ENCODE assay signal across 17 cellular contexts in the genomic region with DNA sequence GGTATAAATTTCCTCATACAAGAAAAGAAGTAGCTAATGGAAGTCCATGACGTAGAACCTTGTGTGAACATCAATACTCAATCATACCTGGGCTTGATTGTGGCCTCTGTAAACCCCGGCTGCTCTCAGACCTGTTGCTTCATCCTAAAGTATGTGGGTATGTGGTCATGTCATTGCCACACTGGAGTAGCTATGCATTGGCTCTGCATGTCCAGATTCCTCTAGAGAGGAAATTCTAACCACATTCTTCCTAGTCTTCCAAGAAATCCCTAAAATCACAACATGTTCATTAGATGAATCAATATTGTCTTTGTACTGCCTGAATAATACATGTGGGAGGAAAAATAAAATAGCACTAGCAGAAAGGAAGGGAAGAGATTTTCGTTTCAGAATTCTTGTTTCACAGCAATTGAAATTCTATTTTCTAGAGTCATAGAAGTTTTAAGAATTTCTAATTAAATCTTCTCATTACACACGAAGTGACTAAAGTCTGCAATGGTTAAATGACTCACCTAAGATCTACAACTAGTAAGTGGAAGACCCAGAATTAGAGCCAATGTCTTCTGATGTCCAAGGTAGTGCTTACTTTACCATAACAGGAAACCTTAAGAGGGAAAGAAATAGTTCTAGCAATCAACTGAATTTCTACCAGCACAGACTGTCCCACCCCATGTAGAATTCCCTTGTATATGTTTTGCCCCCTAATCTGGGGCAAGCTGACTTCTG. TPM values are rescaled to one million over a fixed set of nuclear protein-coding genes. Genes with fewer than 3 reads are reported as not detected.
DNase-seq lines count a peak whose midpoint lies in the region; ATAC-seq and TF ChIP-seq lines count a peak whose summit lies in the region.
"Had no signal": no experiment of that assay in that cellular context is flagged by ENCODE, and none has a peak within 500 bp of the region (broad histone marks: within the 10 kb centered on the region; RNA-seq: fewer than 3 reads in every experiment).

No MANE protein-coding gene starts in this region.

- no peaks in the 10 kb centered on the region for H3K9me3 ChIP-seq in thoracic aorta
- H3K9me3 ChIP-seq: sigmoid colon had no signal

- H3K9me3 Mint-ChIP-seq in HFFc6 = no peaks in the 10 kb centered on the region
- H3K9me3 Mint-ChIP-seq: activated CD4-positive, alpha-beta T cell treated with anti-CD3 and anti-CD28 coated beads, Interleukin-2, amount 10 ng/mL, durations not matched to agents 7 days and 5 days; activated T-helper 1 cell treated with anti-CD3 and anti-CD28 coated beads, Interleukin-12 subunit alpha, Interleukin-12 subunit beta, Interleukin-2, Interleukin-4 antibody, amounts not matched to agents 30 ng/mL and 10 ng/mL and 1 ng/mL, durations not matched to agents 14 hours and 24 hours and 36 hours; brain; H9; IgD-negative memory B cell had no signal

- no peaks in the 10 kb centered on the region for H3K36me3 Mint-ChIP-seq in HFFc6 (ENCODE audit: low read depth)
- H3K36me3 Mint-ChIP-seq: brain, IgD-negative memory B cell had no signal

- DNase-seq in HFFc6 = peak; percentile 87
- DNase-seq in amniotic stem cell (lab: John Stamatoyannopoulos, UW) = peak; percentile 14
- DNase-seq in foreskin fibroblast = peak; percentile 92 to 93
- DNase-seq in thoracic aorta (ENCODE audit: low spot score) = no peak
- DNase-seq in NCI-H2196 (lab: John Stamatoyannopoulos, UW; ENCODE audit: unreplicated experiment) = no peak
- DNase-seq in NOMO-1 treated with DMSO at 0.1 percent for 48 hours (lab: John Stamatoyannopoulos, UW; ENCODE audit: unreplicated experiment) = no peak
- DNase-seq: activated CD4-positive, alpha-beta T cell treated with anti-CD3 and anti-CD28 coated beads, Interleukin-2, amount 10 ng/mL, durations not matched to agents 7 days and 5 days; H9; NCI-H2029 treated with DMSO at 0.1 percent for 48 hours; sigmoid colon; T-helper 1 cell had no signal

- ATAC-seq in thoracic aorta (ENCODE audit: insufficient number of reproducible peaks, low FRiP score, low read depth) (no peak), GM21786 (IDR thresholded peaks at IDR 0.05; ENCODE audit: unreplicated experiment) (no peak), HG02678 (IDR thresholded peaks at IDR 0.05; ENCODE audit: unreplicated experiment) (no peak)

- H3K27ac ChIP-seq in thoracic aorta = peak overlapping the region; percentile 37 to 57
- H3K27ac ChIP-seq: sigmoid colon had no signal

- no peak overlapping the region for H3K27ac Mint-ChIP-seq in HFFc6
- H3K27ac Mint-ChIP-seq: activated CD4-positive, alpha-beta T cell treated with anti-CD3 and anti-CD28 coated beads, Interleukin-2, amount 10 ng/mL, durations not matched to agents 7 days and 5 days; activated T-helper 1 cell treated with anti-CD3 and anti-CD28 coated beads, Interleukin-12 subunit alpha, Interleukin-12 subunit beta, Interleukin-2, Interleukin-4 antibody, amounts not matched to agents 30 ng/mL and 10 ng/mL and 1 ng/mL, durations not matched to agents 14 hours and 24 hours and 36 hours; brain; H9; IgD-negative memory B cell had no signal

- peaks cover 9 to 31% of the 10 kb centered on the region in 2 donors for H3K4me1 ChIP-seq in thoracic aorta (ENCODE audit: control insufficient read depth in 1 of 2, low read depth in 2 of 2)
- H3K4me1 ChIP-seq: sigmoid colon had no signal

- no peaks in the 10 kb centered on the region for H3K27me3 Mint-ChIP-seq in HFFc6 (ENCODE audit: insufficient read depth)
- H3K27me3 Mint-ChIP-seq: IgD-negative memory B cell had no signal

- H3K4me3 Mint-ChIP-seq in HFFc6 = peak overlapping the region; percentile 33; the same call in 1 of the 2 replicates
- H3K4me3 Mint-ChIP-seq: activated CD4-positive, alpha-beta T cell treated with anti-CD3 and anti-CD28 coated beads, Interleukin-2, amount 10 ng/mL, durations not matched to agents 7 days and 5 days; activated T-helper 1 cell treated with anti-CD3 and anti-CD28 coated beads, Interleukin-12 subunit alpha, Interleukin-12 subunit beta, Interleukin-2, Interleukin-4 antibody, amounts not matched to agents 30 ng/mL and 10 ng/mL and 1 ng/mL, durations not matched to agents 14 hours and 24 hours and 36 hours; brain; H9; IgD-negative memory B cell had no signal

- no peaks in the 10 kb centered on the region for H3K36me3 ChIP-seq in thoracic aorta
- H3K36me3 ChIP-seq: sigmoid colon had no signal

- no peaks in the 10 kb centered on the region for H3K27me3 ChIP-seq in thoracic aorta (replicated peaks; ENCODE audit: insufficient read depth)
- H3K27me3 ChIP-seq: sigmoid colon had no signal

- peaks cover 17% of the 10 kb centered on the region for H3K4me1 Mint-ChIP-seq in HFFc6 (ENCODE audit: low read depth)
- H3K4me1 Mint-ChIP-seq: activated CD4-positive, alpha-beta T cell treated with anti-CD3 and anti-CD28 coated beads, Interleukin-2, amount 10 ng/mL, durations not matched to agents 7 days and 5 days; IgD-negative memory B cell had no signal

- H3K4me3 ChIP-seq in foreskin fibroblast (ENCODE audit: low read depth in 1 of 2, low read length in 2 of 2) = no peak overlapping the region
- no peak overlapping the region for H3K4me3 ChIP-seq in thoracic aorta
- H3K4me3 ChIP-seq: sigmoid colon had no signal

- TF ChIP-seq CTCF in HFFc6 (IDR thresholded peaks at IDR 0.05) (no peak), foreskin fibroblast (IDR thresholded peaks at IDR 0.05; ENCODE audit: low read depth, low read length) (no peak), thoracic aorta (IDR thresholded peaks at IDR 0.05) (no peak)

RNA-seq across cellular contexts. Expression of gene RXFP2, which starts 28.0 kb away (rescaled TPM):
- not detected for total RNA-seq in HFFc6 (2021; fragmentation: NEBNext Ultra II Directional; extraction: Animal tissue kit (Norgen Biotek cat#: 25700))
- total RNA-seq in thoracic aorta = 1 to 10 TPM in 1 of 2 donors, under 1 TPM in 1; 0.21 to 3.0 TPM
- total RNA-seq: activated CD4-positive, alpha-beta T cell treated with anti-CD3 and anti-CD28 coated beads, Interleukin-2, amount 10 ng/mL, durations not matched to agents 7 days and 5 days; activated T-helper 1 cell treated with anti-CD3 and anti-CD28 coated beads, Interleukin-12 subunit alpha, Interleukin-12 subunit beta, Interleukin-2, Interleukin-4 antibody, amounts not matched to agents 30 ng/mL and 10 ng/mL and 1 ng/mL, durations not matched to agents 14 hours and 24 hours and 36 hours; H9; sigmoid colon; temporal lobe had no signal

Comparison
In these comparisons a context has a peak if more than half of its experiments do, and no peak if none do; other contexts are left out.
1. DNase-seq: peak in HFFc6 (single experiment), amniotic stem cell (single experiment) and foreskin fibroblast (2 of 2); none in thoracic aorta (single experiment), NCI-H2196 (single experiment) and NOMO-1 treated with DMSO at 0.1 percent for 48 hours (single experiment).